12 cellular contexts compared by ENCODE assay signal in genomic region chr11:69051381-69052342, GRCh38. TPM values are rescaled to one million over a fixed set of nuclear protein-coding genes. Genes with fewer than 3 reads are reported as not detected.
DNase-seq lines count a peak whose midpoint lies in the region; ATAC-seq and TF ChIP-seq lines count a peak whose summit lies in the region.
"Had no signal": no experiment of that assay in that cellular context is flagged by ENCODE, and none has a peak within 500 bp of the region (broad histone marks: within the 10 kb centered on the region; RNA-seq: fewer than 3 reads in every experiment).

No MANE protein-coding gene starts in this region.

- no peak overlapping the region for H3K4me3 Mint-ChIP-seq in T-helper 2 cell treated with Interferon-gamma antibody and Interleukin-4, amounts not matched to agents 5 μg/mL and 100 μg/mL, for 36 hours
- H3K4me3 Mint-ChIP-seq in activated CD8-positive, alpha-beta T cell treated with anti-CD3 and anti-CD28 coated beads, Interleukin-2, amount 10 ng/mL, durations not matched to agents 7 days and 5 days: peak overlapping the region; percentile 5

- DNase-seq in T-helper 2 cell treated with Interferon-gamma antibody and Interleukin-4, amounts not matched to agents 5 μg/mL and 100 μg/mL, for 36 hours (ENCODE audit: low spot score): no peak
- DNase-seq in T-helper 2 cell (no peak), left lobe of liver (ENCODE audit: low spot score) (peak; percentile 86), suprapubic skin (ENCODE audit: low spot score in 2 of 2) (no peak), glomerular visceral epithelial cell (ENCODE audit: extremely low spot score) (no peak)
- DNase-seq in activated CD8-positive, alpha-beta T cell treated with anti-CD3 and anti-CD28 coated beads, Interleukin-2, amount 10 ng/mL, durations not matched to agents 7 days and 5 days: no peak
- DNase-seq: NCI-H1092 treated with DMSO at 0.1 percent for 48 hours had no signal

- no peaks in the 10 kb centered on the region for H3K9me3 Mint-ChIP-seq in T-helper 2 cell treated with Interferon-gamma antibody and Interleukin-4, amounts not matched to agents 5 μg/mL and 100 μg/mL, for 36 hours
- no peaks in the 10 kb centered on the region for H3K9me3 Mint-ChIP-seq in activated CD8-positive, alpha-beta T cell treated with anti-CD3 and anti-CD28 coated beads, Interleukin-2, amount 10 ng/mL, durations not matched to agents 7 days and 5 days (ENCODE audit: insufficient read depth)

- POLR2A ChIA-PET in activated CD8-positive, alpha-beta T cell treated with anti-CD3 and anti-CD28 coated beads, Interleukin-2, amount 10 ng/mL, durations not matched to agents 7 days and 5 days (lab: Charles Lee): no interaction called here

- TF ChIP-seq CTCF in suprapubic skin (IDR thresholded peaks at IDR 0.05): no peak

- no peak for TF ChIP-seq POLR2A in suprapubic skin (IDR thresholded peaks at IDR 0.05)

- peaks cover 52% of the 10 kb centered on the region for H3K4me1 ChIP-seq in suprapubic skin

- TF ChIP-seq EP300 in suprapubic skin (IDR thresholded peaks at IDR 0.05): no peak

- ATAC-seq in activated CD8-positive, alpha-beta T cell treated with anti-CD3 and anti-CD28 coated beads, Interleukin-2, amount 10 ng/mL, durations not matched to agents 7 days and 5 days: no peak
- peak; percentile 54 for ATAC-seq in left lobe of liver
- ATAC-seq in HG03520 (IDR thresholded peaks at IDR 0.05; ENCODE audit: unreplicated experiment): no peak
- no peak for ATAC-seq in HG03139 (IDR thresholded peaks at IDR 0.05; ENCODE audit: unreplicated experiment)

- 87% methylated on average over 18 of the region's 20 CpGs for WGBS in suprapubic skin

- peaks cover 19% of the 10 kb centered on the region for H3K4me1 Mint-ChIP-seq in T-helper 2 cell treated with Interferon-gamma antibody and Interleukin-4, amounts not matched to agents 5 μg/mL and 100 μg/mL, for 36 hours (ENCODE audit: low read depth)
- H3K4me1 Mint-ChIP-seq in activated CD8-positive, alpha-beta T cell treated with anti-CD3 and anti-CD28 coated beads, Interleukin-2, amount 10 ng/mL, durations not matched to agents 7 days and 5 days (ENCODE audit: low read depth): peaks cover 55% of the 10 kb centered on the region

- peak overlapping the region; percentile 47 for H3K27ac Mint-ChIP-seq in T-helper 2 cell treated with Interferon-gamma antibody and Interleukin-4, amounts not matched to agents 5 μg/mL and 100 μg/mL, for 36 hours
- H3K27ac Mint-ChIP-seq in activated CD8-positive, alpha-beta T cell treated with anti-CD3 and anti-CD28 coated beads, Interleukin-2, amount 10 ng/mL, durations not matched to agents 7 days and 5 days: peak overlapping the region; percentile 55

- peaks cover 22% of the 10 kb centered on the region for H3K36me3 ChIP-seq in suprapubic skin

- H3K4me3 ChIP-seq in suprapubic skin: no peak overlapping the region
- H3K4me3 ChIP-seq: skin epidermis had no signal

- peaks cover 2% of the 10 kb centered on the region for H3K27me3 Mint-ChIP-seq in T-helper 2 cell treated with Interferon-gamma antibody and Interleukin-4, amounts not matched to agents 5 μg/mL and 100 μg/mL, for 36 hours (ENCODE audit: low read depth)
- peaks cover 1% of the 10 kb centered on the region for H3K27me3 Mint-ChIP-seq in activated CD8-positive, alpha-beta T cell treated with anti-CD3 and anti-CD28 coated beads, Interleukin-2, amount 10 ng/mL, durations not matched to agents 7 days and 5 days (ENCODE audit: low read depth)

- H3K9me3 ChIP-seq in suprapubic skin: no peaks in the 10 kb centered on the region

- peaks cover 2% of the 10 kb centered on the region for H3K36me3 Mint-ChIP-seq in T-helper 2 cell treated with Interferon-gamma antibody and Interleukin-4, amounts not matched to agents 5 μg/mL and 100 μg/mL, for 36 hours (ENCODE audit: low read depth)
- H3K36me3 Mint-ChIP-seq in activated CD8-positive, alpha-beta T cell treated with anti-CD3 and anti-CD28 coated beads, Interleukin-2, amount 10 ng/mL, durations not matched to agents 7 days and 5 days (ENCODE audit: low read depth): peaks cover 6% of the 10 kb centered on the region

- no peaks in the 10 kb centered on the region for H3K27me3 ChIP-seq in suprapubic skin

- CTCF ChIA-PET in activated CD8-positive, alpha-beta T cell treated with anti-CD3 and anti-CD28 coated beads, Interleukin-2, amount 10 ng/mL, durations not matched to agents 7 days and 5 days (lab: Charles Lee): no interaction called here

- peak overlapping the region; percentile 21 for H3K27ac ChIP-seq in suprapubic skin
- H3K27ac ChIP-seq: 22Rv1, epithelial cell of prostate had no signal

RNA-seq across cellular contexts. Expression of gene TPCN2, which starts 2.9 kb away (rescaled TPM):
- total RNA-seq in activated CD8-positive, alpha-beta T cell treated with anti-CD3 and anti-CD28 coated beads, Interleukin-2, amount 10 ng/mL, durations not matched to agents 7 days and 5 days: 10 to 100 TPM; 19.1 to 21.2 TPM
- 35.0 TPM for total RNA-seq in left lobe of liver
- 10 to 100 TPM in 3 of 4 donors, 1 to 10 TPM in 1; 8.4 to 30.3 (median 24.4) TPM for total RNA-seq in suprapubic skin

RNA-seq across cellular contexts. Expression of gene MRGPRF, which starts 38.6 kb away (rescaled TPM):
- not detected for total RNA-seq in activated CD8-positive, alpha-beta T cell treated with anti-CD3 and anti-CD28 coated beads, Interleukin-2, amount 10 ng/mL, durations not matched to agents 7 days and 5 days
- total RNA-seq in left lobe of liver (3.4 TPM), suprapubic skin (1 to 10 TPM; 2.0 to 9.8 (median 4.8) TPM)
